18 cellular contexts compared by ENCODE assay signal in the genomic region with DNA sequence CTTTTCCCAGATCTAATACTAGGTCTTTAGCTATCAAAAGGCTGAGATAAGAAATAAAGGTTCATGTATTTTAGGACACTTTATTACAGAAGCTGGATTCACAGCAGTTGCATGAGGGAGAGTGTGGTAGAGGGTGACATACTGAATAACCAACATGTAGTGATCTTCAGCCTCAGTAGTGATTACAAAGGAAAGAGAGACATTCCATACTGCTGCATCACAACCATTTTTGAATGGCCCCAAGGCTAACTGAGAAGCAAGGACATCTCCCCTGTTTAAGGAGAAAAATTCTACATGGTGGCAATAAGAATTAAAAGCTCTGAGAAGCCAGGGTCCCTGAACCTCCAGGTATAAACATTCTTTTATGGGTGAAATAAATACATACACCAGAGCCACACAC. TPM values are rescaled to one million over a fixed set of nuclear protein-coding genes. Genes with fewer than 3 reads are reported as not detected.
DNase-seq lines count a peak whose midpoint lies in the region; TF ChIP-seq lines count a peak whose summit lies in the region.
"Had no signal": no experiment of that assay in that cellular context is flagged by ENCODE, and none has a peak within 500 bp of the region (broad histone marks: within the 10 kb centered on the region; RNA-seq: fewer than 3 reads in every experiment).

No MANE protein-coding gene starts in this region.

- TF ChIP-seq CTCF in SK-N-SH (IDR thresholded peaks at IDR 0.05): no peak

- POLR2A ChIA-PET in SK-N-SH (lab: Yijun Ruan, JAX): no interaction called here

- 0 out of 2 replicates have a peak, but pooled peaks cover 7% of the 10 kb centered on the region for H3K79me2 ChIP-seq in SK-N-SH (ENCODE audit: insufficient read depth)

- H3K4me3 ChIP-seq in SK-N-SH (ENCODE audit: low read depth in 2 of 2, low read length in 1 of 2): no peak overlapping the region

- peaks cover 13 to 39% of the 10 kb centered on the region in 2 experiments for H3K36me3 ChIP-seq in SK-N-SH (replicated peaks in 1 of 2; ENCODE audit: control insufficient read depth in 1 of 2, insufficient read depth in 2 of 2, low read length in 1 of 2)

- TF ChIP-seq EP300 in SK-N-SH (IDR thresholded peaks at IDR 0.05; ENCODE audit: borderline replicate concordance in 1 of 2, low read depth in 1 of 2, low read length in 1 of 2): no peak

- no peak overlapping the region for H3K9ac ChIP-seq in SK-N-SH

- no peak overlapping the region for H2AFZ ChIP-seq in SK-N-SH (ENCODE audit: low read depth)

- H3K4me2 ChIP-seq in SK-N-SH: no peak overlapping the region

- H3K9me3 ChIP-seq in SK-N-SH: no peaks in the 10 kb centered on the region

- no peak overlapping the region for H3K27ac ChIP-seq in SK-N-SH (ENCODE audit: low read depth in 2 of 2, low read length in 1 of 2)

- TF ChIP-seq RAD21 in SK-N-SH (IDR thresholded peaks at IDR 0.05; ENCODE audit: low read length): no peak

- DNase-seq in GM03348 (ENCODE audit: low spot score): peak; percentile 65
- no peak for DNase-seq in SK-N-SH
- peak; percentile 23 for DNase-seq in fibroblast of gingiva (ENCODE audit: low read depth)
- DNase-seq in renal cortical epithelial cell (ENCODE audit: low read depth): peak; percentile 72
- no peak for DNase-seq in ecto neural progenitor cell (ENCODE audit: low spot score)
- no peak for DNase-seq in NCI-H2029 (lab: John Stamatoyannopoulos, UW)
- no peak for DNase-seq in D341Med (ENCODE audit: low spot score)
- DNase-seq in NCI-H748 treated with DMSO at 0.1 percent for 48 hours (lab: John Stamatoyannopoulos, UW): no peak
- DNase-seq: activated CD8-positive, alpha-beta memory T cell treated with anti-CD3 and anti-CD28 coated beads for 24 hours; activated gamma-delta T cell; central memory CD4-positive, alpha-beta T cell; kidney; NCI-H1436; NCI-H526 treated with DMSO at 0.1 percent for 48 hours; right cardiac atrium; SHP77; stimulated activated CD4-positive, alpha-beta T cell treated with anti-CD3 and anti-CD28 coated beads, Interleukin-4, amount 100 ng/mL, for 4 hours; stimulated activated naive CD4-positive, alpha-beta T cell had no signal

- CTCF ChIA-PET in SK-N-SH (lab: Yijun Ruan, JAX): interaction anchor here (0.7 to 0.9 kb wide), 3 partner anchors 10 to 41 kb away, joined by 3 to 4 read pairs (median 3); no protein-coding TSS in a partner anchor

- H3K27me3 ChIP-seq in SK-N-SH (ENCODE audit: insufficient read depth): no peaks in the 10 kb centered on the region

- peaks cover 0 to 2% of the 10 kb centered on the region in 2 experiments; a peak in 1 of 4 replicates for H3K4me1 ChIP-seq in SK-N-SH (ENCODE audit: control insufficient read depth in 1 of 2, insufficient read depth in 2 of 2, low read depth in 1 of 2, low read length in 1 of 2)

- no peaks in the 10 kb centered on the region for H3K9me2 ChIP-seq in SK-N-SH

- no peaks in the 10 kb centered on the region for H4K20me1 ChIP-seq in SK-N-SH (ENCODE audit: insufficient read depth)

- no peaks in the 10 kb centered on the region for H3F3A ChIP-seq in SK-N-SH (replicated peaks; ENCODE audit: insufficient read depth)

TF ChIP-seq in SK-N-SH, 30 proteins besides CTCF, POLR2A, EP300 and RAD21:
- TF ChIP-seq MXI1 (IDR thresholded peaks at IDR 0.05; ENCODE audit: low read depth, low read length) (no peak), FOSL2 (IDR thresholded peaks at IDR 0.05; ENCODE audit: borderline replicate concordance, low read depth) (peak; percentile 42; the same call in 1 of the 2 replicates)
- TF ChIP-seq, protein P1, sequence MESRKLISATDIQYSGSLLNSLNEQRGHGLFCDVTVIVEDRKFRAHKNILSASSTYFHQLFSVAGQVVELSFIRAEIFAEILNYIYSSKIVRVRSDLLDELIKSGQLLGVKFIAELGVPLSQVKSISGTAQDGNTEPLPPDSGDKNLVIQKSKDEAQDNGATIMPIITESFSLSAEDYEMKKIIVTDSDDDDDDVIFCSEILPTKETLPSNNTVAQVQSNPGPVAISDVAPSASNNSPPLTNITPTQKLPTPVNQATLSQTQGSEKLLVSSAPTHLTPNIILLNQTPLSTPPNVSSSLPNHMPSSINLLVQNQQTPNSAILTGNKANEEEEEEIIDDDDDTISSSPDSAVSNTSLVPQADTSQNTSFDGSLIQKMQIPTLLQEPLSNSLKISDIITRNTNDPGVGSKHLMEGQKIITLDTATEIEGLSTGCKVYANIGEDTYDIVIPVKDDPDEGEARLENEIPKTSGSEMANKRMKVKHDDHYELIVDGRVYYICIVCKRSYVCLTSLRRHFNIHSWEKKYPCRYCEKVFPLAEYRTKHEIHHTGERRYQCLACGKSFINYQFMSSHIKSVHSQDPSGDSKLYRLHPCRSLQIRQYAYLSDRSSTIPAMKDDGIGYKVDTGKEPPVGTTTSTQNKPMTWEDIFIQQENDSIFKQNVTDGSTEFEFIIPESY (IDR thresholded peaks at IDR 0.05; ENCODE audit: borderline replicate concordance, low read depth): no peak

RNA-seq across cellular contexts. Expression of a gene that starts 35.3 kb away (rescaled TPM):
- polyA plus RNA-seq in SK-N-SH (2012; rRNA removed): 21.2 and 28.6 TPM in 2 replicates
- polyA plus RNA-seq in SK-N-SH (2012; cell fraction: cytosol; rRNA removed): 26.1 and 31.4 TPM in 2 replicates
- polyA plus RNA-seq in SK-N-SH (2012; cell fraction: nucleus; rRNA removed): 22.1 and 34.2 TPM in 2 replicates
- total RNA-seq in renal cortical epithelial cell: 30.6 and 55.2 TPM in 2 replicates

RNA-seq across cellular contexts. Expression of a gene that starts 35.3 kb away (rescaled TPM):
- polyA plus RNA-seq in SK-N-SH (2012; rRNA removed): 9.7 and 11.5 TPM in 2 replicates
- polyA plus RNA-seq in SK-N-SH (2012; cell fraction: cytosol; rRNA removed): 12.1 and 16.3 TPM in 2 replicates
- 11.8 and 18.8 TPM in 2 replicates for polyA plus RNA-seq in SK-N-SH (2012; cell fraction: nucleus; rRNA removed)
- 11.3 and 12.8 TPM in 2 replicates for total RNA-seq in renal cortical epithelial cell

RNA-seq across cellular contexts. Expression of a gene that starts 51.6 kb away (rescaled TPM):
- polyA plus RNA-seq in SK-N-SH (2012; rRNA removed): 29.2 and 46.2 TPM in 2 replicates
- 57.5 and 62.3 TPM in 2 replicates for polyA plus RNA-seq in SK-N-SH (2012; cell fraction: cytosol; rRNA removed)
- polyA plus RNA-seq in SK-N-SH (2012; cell fraction: nucleus; rRNA removed): 19.1 and 27.5 TPM in 2 replicates
- 63.4 and 116 TPM in 2 replicates for total RNA-seq in renal cortical epithelial cell

RNA-seq across cellular contexts. Expression of a gene that starts 58.6 kb away (rescaled TPM):
- 0.03 and 0.23 TPM in 2 replicates for polyA plus RNA-seq in SK-N-SH (2012; rRNA removed)
- 0.12 TPM in 2 replicates for polyA plus RNA-seq in SK-N-SH (2012; cell fraction: cytosol; rRNA removed)
- polyA plus RNA-seq in SK-N-SH (2012; cell fraction: nucleus; rRNA removed): not detected in 2 replicates
- total RNA-seq in renal cortical epithelial cell: 0.05 TPM in 1 of 2 replicates, not detected in the other
- total RNA-seq: kidney had no signal

Comparison
In these comparisons a context has a peak if more than half of its experiments do, and no peak if none do; other contexts are left out.
1. DNase-seq: peak in GM03348 (single experiment), fibroblast of gingiva (single experiment) and renal cortical epithelial cell (single experiment); none in SK-N-SH (single experiment), ecto neural progenitor cell (single experiment), NCI-H2029 (single experiment), D341Med (single experiment) and NCI-H748 treated with DMSO at 0.1 percent for 48 hours (single experiment).